ENCODE assay signal across 9 cellular contexts in genomic region chr1:231053493-231054162, GRCh38. TPM values are rescaled to one million over a fixed set of nuclear protein-coding genes. Genes with fewer than 3 reads are reported as not detected.
DNase-seq lines count a peak whose midpoint lies in the region; ATAC-seq and TF ChIP-seq lines count a peak whose summit lies in the region.
"Had no signal": no experiment of that assay in that cellular context is flagged by ENCODE, and none has a peak within 500 bp of the region (broad histone marks: within the 10 kb centered on the region; RNA-seq: fewer than 3 reads in every experiment).

No MANE protein-coding gene starts in this region.

- no peak for TF ChIP-seq CTCF in right lobe of liver (IDR thresholded peaks at IDR 0.05)

- H3K9me3 Mint-ChIP-seq in IgD-negative memory B cell, result no peaks in the 10 kb centered on the region
- no peaks in the 10 kb centered on the region for H3K9me3 Mint-ChIP-seq in activated naive CD8-positive, alpha-beta T cell treated with anti-CD3 and anti-CD28 coated beads, Interleukin-2, amount 10 ng/mL, durations not matched to agents 7 days and 5 days

- 1% methylated on average over 7 of the region's 7 CpGs for WGBS in right lobe of liver (ENCODE audit: insufficient coverage, low coverage, low lambda C conversion rate, missing lambda C conversion rate)
- no CpG with 5 or more reads among the region's 7 CpGs for WGBS in trophoblast cell (ENCODE audit: extremely low coverage, insufficient coverage, insufficient read length)

- H3K27ac Mint-ChIP-seq in IgD-negative memory B cell, result peak overlapping the region in 2 of 3 donors; percentile 77 to 81
- peak overlapping the region; percentile 84 for H3K27ac Mint-ChIP-seq in activated naive CD8-positive, alpha-beta T cell treated with anti-CD3 and anti-CD28 coated beads, Interleukin-2, amount 10 ng/mL, durations not matched to agents 7 days and 5 days

- H3K27ac ChIP-seq in right lobe of liver (peak overlapping the region; percentile 9 to 76 (median 26)), trophoblast cell (ENCODE audit: low read depth, low read length) (no peak overlapping the region)
- H3K27ac ChIP-seq: epithelial cell of prostate had no signal

- no peak overlapping the region for H2BK120ac ChIP-seq in trophoblast cell (ENCODE audit: insufficient read depth, low read length, poor library complexity)

- no peak overlapping the region for H2AFZ ChIP-seq in trophoblast cell (ENCODE audit: insufficient read depth, low read length, poor library complexity)

- H3K9ac ChIP-seq in trophoblast cell (ENCODE audit: low read length), result no peak overlapping the region

- H3K4me2 ChIP-seq in trophoblast cell (ENCODE audit: low read length), result no peak overlapping the region

- H2BK5ac ChIP-seq in trophoblast cell (ENCODE audit: low read depth, low read length, poor library complexity), result no peak overlapping the region

- H4K8ac ChIP-seq in trophoblast cell (ENCODE audit: low read depth, low read length), result no peak overlapping the region

- no peak overlapping the region for H3K23ac ChIP-seq in trophoblast cell (ENCODE audit: low read length)

- H3K27me3 Mint-ChIP-seq in IgD-negative memory B cell, result peaks cover 5% of the 10 kb centered on the region
- H3K27me3 Mint-ChIP-seq in activated naive CD8-positive, alpha-beta T cell treated with anti-CD3 and anti-CD28 coated beads, Interleukin-2, amount 10 ng/mL, durations not matched to agents 7 days and 5 days, result no peaks in the 10 kb centered on the region

- no peak overlapping the region for H3K4ac ChIP-seq in trophoblast cell (ENCODE audit: low read depth, low read length)

- no peak for TF ChIP-seq POLR2A in right lobe of liver (IDR thresholded peaks at IDR 0.05)

- DNase-seq in Ammon's horn (ENCODE audit: low spot score) (peak; percentile 68), right lobe of liver (peak; percentile 67 to 90 (median 76)), NCI-H187 (lab: John Stamatoyannopoulos, UW) (no peak), middle frontal gyrus (ENCODE audit: extremely low spot score, low spot score) (no peak), trophoblast cell (no peak)
- DNase-seq in activated naive CD8-positive, alpha-beta T cell treated with anti-CD3 and anti-CD28 coated beads, Interleukin-2, amount 10 ng/mL, durations not matched to agents 7 days and 5 days, result no peak

- H3K9me3 ChIP-seq in right lobe of liver (no peaks in the 10 kb centered on the region), trophoblast cell (ENCODE audit: insufficient read depth, low read depth, low read length) (no peaks in the 10 kb centered on the region)

- H3K4me1 ChIP-seq in right lobe of liver (peaks cover 0 to 20% (median 9%) of the 10 kb centered on the region in 4 donors), trophoblast cell (ENCODE audit: control insufficient read depth in 1 of 2, insufficient read depth in 2 of 2, low read length in 2 of 2) (peaks cover 0 to 4% of the 10 kb centered on the region in 2 experiments)

- H3K36me3 ChIP-seq in right lobe of liver (no peaks in the 10 kb centered on the region), trophoblast cell (ENCODE audit: control insufficient read depth in 1 of 2, insufficient read depth in 2 of 2, low read length in 2 of 2) (no peaks in the 10 kb centered on the region)

- no peaks in the 10 kb centered on the region for H3K27me3 ChIP-seq in right lobe of liver
- H3K27me3 ChIP-seq in trophoblast cell (ENCODE audit: insufficient read depth, low read length), result no peaks in the 10 kb centered on the region

- H4K12ac ChIP-seq in trophoblast cell (ENCODE audit: low read depth, low read length), result no peak overlapping the region

- H2BK12ac ChIP-seq in trophoblast cell (ENCODE audit: low read length), result no peak overlapping the region

- peaks cover 1% of the 10 kb centered on the region for H3K36me3 Mint-ChIP-seq in IgD-negative memory B cell
- no peaks in the 10 kb centered on the region for H3K36me3 Mint-ChIP-seq in activated naive CD8-positive, alpha-beta T cell treated with anti-CD3 and anti-CD28 coated beads, Interleukin-2, amount 10 ng/mL, durations not matched to agents 7 days and 5 days

- peak overlapping the region; percentile 1 to 78 (median 56) for H3K4me3 Mint-ChIP-seq in IgD-negative memory B cell
- H3K4me3 Mint-ChIP-seq in activated naive CD8-positive, alpha-beta T cell treated with anti-CD3 and anti-CD28 coated beads, Interleukin-2, amount 10 ng/mL, durations not matched to agents 7 days and 5 days, result peak overlapping the region; percentile 76

- no peaks in the 10 kb centered on the region for H3K79me2 ChIP-seq in trophoblast cell (ENCODE audit: control insufficient read depth, insufficient read depth, low read length, poor library complexity)

- H3K4me3 ChIP-seq in right lobe of liver (no peak overlapping the region), trophoblast cell (ENCODE audit: low read depth, low read length) (no peak overlapping the region)

- peaks cover 14 to 18% (median 18%) of the 10 kb centered on the region in 3 donors for H3K4me1 Mint-ChIP-seq in IgD-negative memory B cell
- H3K4me1 Mint-ChIP-seq in activated naive CD8-positive, alpha-beta T cell treated with anti-CD3 and anti-CD28 coated beads, Interleukin-2, amount 10 ng/mL, durations not matched to agents 7 days and 5 days, result peaks cover 15% of the 10 kb centered on the region

- POLR2A ChIA-PET in activated naive CD8-positive, alpha-beta T cell treated with anti-CD3 and anti-CD28 coated beads, Interleukin-2, amount 10 ng/mL, durations not matched to agents 7 days and 5 days (lab: Charles Lee), result interaction anchor here (0.7 to 2.2 kb wide), 2 partner anchors 13 to 282 kb away, joined by 4 to 14 read pairs; partner anchors contain the start of gene FAM89A

- H3K14ac ChIP-seq in trophoblast cell (ENCODE audit: low read length), result no peak overlapping the region

- H4K91ac ChIP-seq in trophoblast cell (ENCODE audit: low read depth, low read length), result no peak overlapping the region

- intact Hi-C loops in right lobe of liver (cut with DNase I), result no loop called here

- ATAC-seq in GM19025 (IDR thresholded peaks at IDR 0.05; ENCODE audit: low read depth, unreplicated experiment) (peak; percentile 63), right lobe of liver (peak; percentile 92 to 98 (median 96))
- ATAC-seq in activated naive CD8-positive, alpha-beta T cell treated with anti-CD3 and anti-CD28 coated beads, Interleukin-2, amount 10 ng/mL, durations not matched to agents 7 days and 5 days (ENCODE audit: low read depth), result peak; percentile 69

- H2AK5ac ChIP-seq in trophoblast cell (ENCODE audit: low read length), result no peak overlapping the region

- H3K79me1 ChIP-seq in trophoblast cell (ENCODE audit: low read length), result no peaks in the 10 kb centered on the region

- H3K18ac ChIP-seq in trophoblast cell (ENCODE audit: low read length), result no peak overlapping the region

RNA-seq across cellular contexts. Expression of gene FAM89A, which starts 13.6 kb away (rescaled TPM):
- polyA plus RNA-seq in IgD-negative memory B cell, result 6.9 TPM
- total RNA-seq in activated naive CD8-positive, alpha-beta T cell treated with anti-CD3 and anti-CD28 coated beads, Interleukin-2, amount 10 ng/mL, durations not matched to agents 7 days and 5 days, result 1 to 10 TPM; 6.7 to 7.6 TPM
- 10 to 100 TPM in 2 of 6 experiments, 1 to 10 TPM in 4; 3.7 to 12.8 (median 6.8) TPM for total RNA-seq in right lobe of liver
- polyA plus RNA-seq in trophoblast cell (2013), result 44.3 and 47.9 TPM in 2 replicates

Comparison
In these comparisons a context has a peak if more than half of its experiments do, and no peak if none do; other contexts are left out.
1. DNase-seq: peak in Ammon's horn (single experiment) and right lobe of liver (3 of 3); none in activated naive CD8-positive, alpha-beta T cell treated with anti-CD3 and anti-CD28 coated beads, Interleukin-2, amount 10 ng/mL, durations not matched to agents 7 days and 5 days (single experiment), NCI-H187 (0 of 2), middle frontal gyrus (single experiment) and trophoblast cell (0 of 2).
2. Peak in every context shown above with its lines, with median percentiles within 50 percentile points of each other: ATAC-seq.